10 cellular contexts compared by ENCODE assay signal in genomic region chr6:43714311-43715055, GRCh38. TPM values are rescaled to one million over a fixed set of nuclear protein-coding genes. Genes with fewer than 3 reads are reported as not detected.
DNase-seq lines count a peak whose midpoint lies in the region; ATAC-seq lines count a peak whose summit lies in the region.
"Had no signal": no experiment of that assay in that cellular context is flagged by ENCODE, and none has a peak within 500 bp of the region (broad histone marks: within the 10 kb centered on the region; RNA-seq: fewer than 3 reads in every experiment).

No MANE protein-coding gene starts in this region.

- peaks cover 17 to 22% (median 19%) of the 10 kb centered on the region in 3 donors for H3K27me3 Mint-ChIP-seq in naive B cell
- peaks cover 17% of the 10 kb centered on the region for H3K27me3 Mint-ChIP-seq in activated CD4-positive, alpha-beta memory T cell treated with anti-CD3 and anti-CD28 coated beads for 36 hours

- POLR2A ChIA-PET in activated CD4-positive, alpha-beta memory T cell treated with anti-CD3 and anti-CD28 coated beads for 36 hours (lab: Charles Lee), result no interaction called here

- intact Hi-C loops in activated CD4-positive, alpha-beta memory T cell treated with anti-CD3 and anti-CD28 coated beads for 36 hours (cut with micrococcal nuclease), result no loop called here

- CTCF ChIA-PET in activated CD4-positive, alpha-beta memory T cell treated with anti-CD3 and anti-CD28 coated beads for 36 hours (lab: Charles Lee), result interaction anchor here (0.6 to 1.3 kb wide), 3 partner anchors 10 to 60 kb away, joined by 3 to 4 read pairs (median 4); no protein-coding TSS in a partner anchor

- peak overlapping the region; percentile 24 to 76 (median 51) for H3K4me3 Mint-ChIP-seq in naive B cell
- no peak overlapping the region for H3K4me3 Mint-ChIP-seq in activated CD4-positive, alpha-beta memory T cell treated with anti-CD3 and anti-CD28 coated beads for 36 hours
- H3K4me3 Mint-ChIP-seq: dendritic cell treated with granulocyte-macrophage colony-stimulating factor and Interleukin-4, amounts not matched to agents 40 ng/mL and 50 ng/mL, for 4 days; T-helper 1 cell treated with Interleukin-12 subunit alpha and Interleukin-12 subunit beta and Interleukin-4 antibody, amounts not matched to agents 30 μg/mL and 1 μg/mL, for 36 hours had no signal

- H3K27ac Mint-ChIP-seq in naive B cell, result peak overlapping the region; percentile 64 to 98 (median 86)
- H3K27ac Mint-ChIP-seq in activated CD4-positive, alpha-beta memory T cell treated with anti-CD3 and anti-CD28 coated beads for 36 hours, result no peak overlapping the region
- H3K27ac Mint-ChIP-seq: dendritic cell treated with granulocyte-macrophage colony-stimulating factor and Interleukin-4, amounts not matched to agents 40 ng/mL and 50 ng/mL, for 4 days; T-helper 1 cell treated with Interleukin-12 subunit alpha and Interleukin-12 subunit beta and Interleukin-4 antibody, amounts not matched to agents 30 μg/mL and 1 μg/mL, for 36 hours had no signal

- H3K4me1 Mint-ChIP-seq in naive B cell, result peaks cover 46 to 62% (median 51%) of the 10 kb centered on the region in 3 donors
- peaks cover 5% of the 10 kb centered on the region for H3K4me1 Mint-ChIP-seq in activated CD4-positive, alpha-beta memory T cell treated with anti-CD3 and anti-CD28 coated beads for 36 hours (ENCODE audit: low read depth)

- peak; percentile 92 for DNase-seq in RPMI7951 (ENCODE audit: low read depth)
- no peak for DNase-seq in naive B cell
- no peak for DNase-seq in activated CD4-positive, alpha-beta memory T cell treated with anti-CD3 and anti-CD28 coated beads for 36 hours
- no peak for DNase-seq in stimulated activated CD4-positive, alpha-beta T cell treated with anti-CD3 and anti-CD28 coated beads, Interleukin-12 subunit alpha, Interleukin-12 subunit beta, amount 100 ng/mL, for 4 hours
- DNase-seq in stimulated activated CD4-positive, alpha-beta T cell treated with anti-CD3 and anti-CD28 coated beads, Interleukin-15, amount 100 ng/mL, for 24 hours, result no peak

- no peaks in the 10 kb centered on the region for H3K36me3 Mint-ChIP-seq in naive B cell
- no peaks in the 10 kb centered on the region for H3K36me3 Mint-ChIP-seq in activated CD4-positive, alpha-beta memory T cell treated with anti-CD3 and anti-CD28 coated beads for 36 hours

- peaks cover 0 to 2% (median 0%) of the 10 kb centered on the region in 7 donors for H3K9me3 Mint-ChIP-seq in naive B cell
- H3K9me3 Mint-ChIP-seq in activated CD4-positive, alpha-beta memory T cell treated with anti-CD3 and anti-CD28 coated beads for 36 hours, result no peaks in the 10 kb centered on the region
- H3K9me3 Mint-ChIP-seq: dendritic cell treated with granulocyte-macrophage colony-stimulating factor and Interleukin-4, amounts not matched to agents 40 ng/mL and 50 ng/mL, for 4 days; T-helper 1 cell treated with Interleukin-12 subunit alpha and Interleukin-12 subunit beta and Interleukin-4 antibody, amounts not matched to agents 30 μg/mL and 1 μg/mL, for 36 hours had no signal

- ATAC-seq in GM18873 (IDR thresholded peaks at IDR 0.05; ENCODE audit: low FRiP score, unreplicated experiment), result peak; percentile 22
- peak; percentile 30 for ATAC-seq in HG02763 (IDR thresholded peaks at IDR 0.05; ENCODE audit: unreplicated experiment)
- ATAC-seq in naive B cell (ENCODE audit: low read depth in 2 of 2), result peak; percentile 8 to 31
- ATAC-seq in GM18870 (IDR thresholded peaks at IDR 0.05; ENCODE audit: unreplicated experiment), result no peak

RNA-seq across cellular contexts. Expression of gene MRPS18A, which starts 26.9 kb away (rescaled TPM):
- 68.5 and 68.7 TPM in 2 replicates for total RNA-seq in RPMI7951 (2014; rRNA removed; shearing (Covaris generic))
- 10 to 100 TPM; 61.1 to 91.0 (median 80.1) TPM for polyA plus RNA-seq in naive B cell (ENCODE audit: low read depth in 6 of 6)
- total RNA-seq in activated CD4-positive, alpha-beta memory T cell treated with anti-CD3 and anti-CD28 coated beads for 36 hours, result 10 to 100 TPM; 46.9 to 50.5 TPM

RNA-seq across cellular contexts. Expression of gene VEGFA, which starts 55.5 kb away (rescaled TPM):
- 108 and 135 TPM in 2 replicates for total RNA-seq in RPMI7951 (2014; rRNA removed; shearing (Covaris generic))
- under 1 TPM in 4 of 6 donors, not detected in 2; 0.08 to 0.70 (median 0.41) TPM for polyA plus RNA-seq in naive B cell (ENCODE audit: low read depth in 6 of 6)
- 10 to 100 TPM; 28.9 to 35.1 TPM for total RNA-seq in activated CD4-positive, alpha-beta memory T cell treated with anti-CD3 and anti-CD28 coated beads for 36 hours
